ENCODE assay signal across 31 cellular contexts in genomic region chr11:77149716-77150392, GRCh38. TPM values are rescaled to one million over a fixed set of nuclear protein-coding genes. Genes with fewer than 3 reads are reported as not detected.
"Had no signal": no experiment of that assay in that cellular context is flagged by ENCODE, and none has a peak within 500 bp of the region (broad histone marks: within the 10 kb centered on the region; RNA-seq: fewer than 3 reads in every experiment).

No MANE protein-coding gene starts in this region.

- H3K27ac Mint-ChIP-seq: activated CD4-positive, alpha-beta T cell treated with anti-CD3 and anti-CD28 coated beads, Interleukin-2, amount 10 ng/mL, durations not matched to agents 7 days and 5 days; activated CD8-positive, alpha-beta T cell treated with anti-CD3 and anti-CD28 coated beads for 36 hours; activated T-helper 17 cell treated with anti-CD3 and anti-CD28 coated beads, Interleukin-2, amount 50 U/mL, for 72 hours; effector memory CD8-positive, alpha-beta T cell; mesothelial cell of epicardium; nephron progenitor cell; stimulated activated naive B cell treated with anti-CD40 and anti-IgM and Interleukin-4, amounts not matched to agents 10 μg/mL and 1 μg/mL and 100 μg/mL, for 72 hours; WTC11 had no signal

- H3K4me3 ChIP-seq: coronary artery, gastrocnemius medialis, pancreas, prostate gland, sigmoid colon, stomach, thyroid gland, upper lobe of left lung, vagina had no signal

- DNase-seq: activated CD4-positive, alpha-beta T cell treated with anti-CD3 and anti-CD28 coated beads for 1 hour; activated CD4-positive, alpha-beta T cell treated with anti-CD3 and anti-CD28 coated beads, Interleukin-2, amount 10 ng/mL, durations not matched to agents 7 days and 5 days; activated CD8-positive, alpha-beta T cell treated with anti-CD3 and anti-CD28 coated beads for 36 hours; activated gamma-delta T cell treated with Interleukin-2 at 50 U/mL for 16 hours; activated naive CD4-positive, alpha-beta T cell treated with anti-CD3 and anti-CD28 coated beads, Interleukin-2, amount 50 U/mL, for 16 hours; activated T-cell treated with anti-CD3 and anti-CD28 coated beads, Interleukin-2, amount 50 U/mL, for 4 hours; anterior cingulate cortex; effector memory CD8-positive, alpha-beta T cell; erythroblast; gastrocnemius medialis; hypothalamus; naive B cell; nephron progenitor cell; nucleus accumbens; sigmoid colon; small intestine; stimulated activated CD4-positive, alpha-beta T cell treated with anti-CD3 and anti-CD28 coated beads, Interleukin-1b, Interleukin-23, amount 100 ng/mL, for 48 hours; stimulated activated naive B cell treated with anti-CD40 and anti-IgM and Interleukin-4, amounts not matched to agents 10 μg/mL and 1 μg/mL and 100 μg/mL, for 72 hours; stomach; T-helper 2 cell; thyroid gland; upper lobe of left lung had no signal

- H3K36me3 Mint-ChIP-seq: mesothelial cell of epicardium, naive B cell, WTC11 had no signal

- ATAC-seq: activated CD8-positive, alpha-beta T cell treated with anti-CD3 and anti-CD28 coated beads for 36 hours; activated T-cell treated with anti-CD3 and anti-CD28 coated beads, Interleukin-2, amount 50 U/mL, for 4 hours; activated T-helper 17 cell treated with anti-CD3 and anti-CD28 coated beads, Interleukin-2, amount 50 U/mL, for 72 hours; effector memory CD8-positive, alpha-beta T cell; gastrocnemius medialis; pancreas; stimulated activated naive B cell treated with anti-CD40 and anti-IgM and Interleukin-4, amounts not matched to agents 10 μg/mL and 1 μg/mL and 100 μg/mL, for 72 hours; WTC11 had no signal

- H3K27me3 ChIP-seq: gastrocnemius medialis, pancreas, thyroid gland, upper lobe of left lung, vagina had no signal

- H3K27ac ChIP-seq: coronary artery, gastrocnemius medialis, pancreas, prostate gland, sigmoid colon, stomach, thyroid gland, upper lobe of left lung, vagina had no signal

- H3K27me3 Mint-ChIP-seq: activated CD8-positive, alpha-beta T cell treated with anti-CD3 and anti-CD28 coated beads for 36 hours; activated T-helper 17 cell treated with anti-CD3 and anti-CD28 coated beads, Interleukin-2, amount 50 U/mL, for 72 hours; effector memory CD8-positive, alpha-beta T cell had no signal

- H3K4me3 Mint-ChIP-seq: activated CD4-positive, alpha-beta T cell treated with anti-CD3 and anti-CD28 coated beads, Interleukin-2, amount 10 ng/mL, durations not matched to agents 7 days and 5 days; activated CD8-positive, alpha-beta T cell treated with anti-CD3 and anti-CD28 coated beads for 36 hours; activated T-cell treated with anti-CD3 and anti-CD28 coated beads, Interleukin-2, amount 50 U/mL, for 4 hours; activated T-helper 17 cell treated with anti-CD3 and anti-CD28 coated beads, Interleukin-2, amount 50 U/mL, for 72 hours; effector memory CD8-positive, alpha-beta T cell; mesothelial cell of epicardium; naive B cell; nephron progenitor cell; stimulated activated naive B cell treated with anti-CD40 and anti-IgM and Interleukin-4, amounts not matched to agents 10 μg/mL and 1 μg/mL and 100 μg/mL, for 72 hours; WTC11 had no signal

- H3K9me3 Mint-ChIP-seq: activated CD4-positive, alpha-beta T cell treated with anti-CD3 and anti-CD28 coated beads, Interleukin-2, amount 10 ng/mL, durations not matched to agents 7 days and 5 days; activated CD8-positive, alpha-beta T cell treated with anti-CD3 and anti-CD28 coated beads for 36 hours; activated T-cell treated with anti-CD3 and anti-CD28 coated beads, Interleukin-2, amount 50 U/mL, for 4 hours; activated T-helper 17 cell treated with anti-CD3 and anti-CD28 coated beads, Interleukin-2, amount 50 U/mL, for 72 hours; effector memory CD8-positive, alpha-beta T cell; mesothelial cell of epicardium; naive B cell; nephron progenitor cell; stimulated activated naive B cell treated with anti-CD40 and anti-IgM and Interleukin-4, amounts not matched to agents 10 μg/mL and 1 μg/mL and 100 μg/mL, for 72 hours; WTC11 had no signal

- H3K36me3 ChIP-seq: gastrocnemius medialis, pancreas, prostate gland, sigmoid colon, stomach, thyroid gland, upper lobe of left lung, vagina had no signal

- H3K4me1 ChIP-seq: pancreas, prostate gland had no signal

- FAIRE-seq: bronchial epithelial cell, pancreas, small intestine had no signal

- H3K9me3 ChIP-seq: gastrocnemius medialis, pancreas, prostate gland, sigmoid colon, stomach, thyroid gland, upper lobe of left lung, vagina had no signal

RNA-seq across cellular contexts. Expression of gene OMP, which starts 47.2 kb away (rescaled TPM):
- total RNA-seq: activated CD4-positive, alpha-beta T cell treated with anti-CD3 and anti-CD28 coated beads, Interleukin-2, amount 10 ng/mL, durations not matched to agents 7 days and 5 days; activated CD8-positive, alpha-beta T cell treated with anti-CD3 and anti-CD28 coated beads for 36 hours; activated T-cell treated with anti-CD3 and anti-CD28 coated beads, Interleukin-2, amount 50 U/mL, for 4 hours; activated T-helper 17 cell treated with anti-CD3 and anti-CD28 coated beads, Interleukin-2, amount 50 U/mL, for 72 hours; bronchial epithelial cell; gastrocnemius medialis; vagina; WTC11 had no signal
- polyA plus RNA-seq: adipose tissue had no signal
